7 cellular contexts compared by ENCODE assay signal in the genomic region with DNA sequence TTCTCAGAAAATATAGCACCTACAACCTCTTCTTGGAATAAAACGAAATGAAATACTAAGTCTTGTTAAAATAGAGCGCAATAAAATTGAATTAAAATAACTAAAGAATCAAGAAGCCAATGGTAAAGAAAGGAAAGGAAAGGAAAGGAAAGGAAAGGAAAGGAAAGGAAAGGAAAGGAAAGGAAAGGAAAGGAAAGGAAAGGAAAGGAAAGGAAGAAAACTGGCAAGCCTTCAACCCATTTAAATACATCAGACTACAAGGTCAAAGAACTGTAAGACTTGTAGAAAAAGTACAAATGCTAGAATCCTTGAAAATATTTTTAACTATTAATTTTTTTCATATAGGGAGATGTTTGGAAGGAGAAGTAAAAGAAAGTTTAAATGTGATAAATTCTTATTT.
"Had no signal": no experiment of that assay in that cellular context is flagged by ENCODE, and none has a peak within 500 bp of the region (broad histone marks: within the 10 kb centered on the region; RNA-seq: fewer than 3 reads in every experiment).

No MANE protein-coding gene starts in this region.

- FAIRE-seq: K562 had no signal

- H3K4me1 ChIP-seq: HAP-1 had no signal

- H3K27ac ChIP-seq: HL-60 had no signal

- H3K4me2 ChIP-seq: GM23338 had no signal

- H3K36me3 ChIP-seq: HAP-1 had no signal

- ATAC-seq: GM23338, HCT116, K562 had no signal

- DNase-seq: H7, IMR-90 had no signal

- H3K4me3 ChIP-seq: GM23338, HAP-1, K562 had no signal

- H2AFZ ChIP-seq: GM23338 had no signal

- H3K9me3 ChIP-seq: HAP-1 had no signal
